ENCODE assay signal across 8 cellular contexts in the genomic region with DNA sequence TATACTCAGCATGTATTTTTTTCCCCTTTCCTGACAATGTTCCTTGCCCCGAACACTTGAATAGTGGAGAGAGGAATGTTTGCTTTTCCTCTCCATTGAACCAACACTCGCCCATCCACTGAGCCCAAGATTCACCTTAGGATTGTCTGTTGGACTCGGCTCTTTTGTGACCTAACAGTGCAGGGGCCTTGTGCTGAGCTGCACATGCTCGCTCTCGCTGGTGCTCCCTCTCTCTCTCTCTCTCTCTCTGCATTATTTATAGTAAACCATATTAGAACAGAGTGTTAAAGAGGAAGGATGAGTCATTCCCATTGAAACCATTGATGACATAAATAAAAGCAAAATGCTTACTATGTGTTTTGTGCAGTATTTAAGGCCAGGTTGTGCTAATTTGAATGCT. TPM values are rescaled to one million over a fixed set of nuclear protein-coding genes. Genes with fewer than 3 reads are reported as not detected.
DNase-seq lines count a peak whose midpoint lies in the region; ATAC-seq and TF ChIP-seq lines count a peak whose summit lies in the region.

No MANE protein-coding gene starts in this region.

- H3K27ac ChIP-seq in foreskin keratinocyte = no peak overlapping the region
- peak overlapping the region; percentile 96 for H3K27ac ChIP-seq in skeletal muscle tissue (ENCODE audit: low read depth, low read length)

- H3K4me3 ChIP-seq in LNCaP clone FGC (ENCODE audit: low read depth, low read length) = no peak overlapping the region
- peak overlapping the region in 1 of 3 donors; percentile 38 for H3K4me3 ChIP-seq in skeletal muscle tissue (ENCODE audit: low read length in 3 of 3)

- peaks cover 49% of the 10 kb centered on the region for H3K27me3 Mint-ChIP-seq in T-helper 2 cell treated with Interferon-gamma antibody and Interleukin-4, amounts not matched to agents 5 μg/mL and 100 μg/mL, for 36 hours (ENCODE audit: low read depth)

- H3K4me1 ChIP-seq in foreskin keratinocyte = no peaks in the 10 kb centered on the region
- H3K4me1 ChIP-seq in skeletal muscle tissue (ENCODE audit: control insufficient read depth in 3 of 3, insufficient read depth in 3 of 3, low read length in 3 of 3) = peaks cover 90 to 97% (median 94%) of the 10 kb centered on the region in 3 donors

- H3K9me3 ChIP-seq in skeletal muscle tissue (ENCODE audit: control insufficient read depth in 3 of 3, low read length in 3 of 3) = no peaks in the 10 kb centered on the region

- TF ChIP-seq CTCF in LNCaP clone FGC (IDR thresholded peaks at IDR 0.05; ENCODE audit: control insufficient read depth, extremely low read depth, insufficient read depth) = no peak
- no peak for TF ChIP-seq CTCF in foreskin keratinocyte (conservative IDR thresholded peaks at IDR 0.05)

- peak overlapping the region; percentile 56 for H3K27ac Mint-ChIP-seq in T-helper 2 cell treated with Interferon-gamma antibody and Interleukin-4, amounts not matched to agents 5 μg/mL and 100 μg/mL, for 36 hours

- H3K4me1 Mint-ChIP-seq in T-helper 2 cell treated with Interferon-gamma antibody and Interleukin-4, amounts not matched to agents 5 μg/mL and 100 μg/mL, for 36 hours (ENCODE audit: low read depth) = peaks cover 68% of the 10 kb centered on the region

- DNase-seq in LNCaP clone FGC (ENCODE audit: low read depth) (peak; percentile 81), foreskin keratinocyte (peak in 1 of 2 donors; percentile 13), HuH-7.5 (ENCODE audit: low spot score) (no peak), NCI-H2107 (lab: John Stamatoyannopoulos, UW) (no peak)
- DNase-seq in T-helper 2 cell treated with Interferon-gamma antibody and Interleukin-4, amounts not matched to agents 5 μg/mL and 100 μg/mL, for 36 hours (ENCODE audit: low spot score) = no peak

- peaks cover 20% of the 10 kb centered on the region for H3K27me3 ChIP-seq in foreskin keratinocyte
- H3K27me3 ChIP-seq in skeletal muscle tissue (ENCODE audit: control insufficient read depth in 3 of 3, insufficient read depth in 3 of 3, low read length in 3 of 3) = no peaks in the 10 kb centered on the region

- H3K36me3 Mint-ChIP-seq in T-helper 2 cell treated with Interferon-gamma antibody and Interleukin-4, amounts not matched to agents 5 μg/mL and 100 μg/mL, for 36 hours (ENCODE audit: low read depth) = peaks cover 10% of the 10 kb centered on the region

- ATAC-seq in foreskin keratinocyte (peak; percentile 33), HG02970 (IDR thresholded peaks at IDR 0.05; ENCODE audit: low FRiP score, unreplicated experiment) (no peak), GM18519 (IDR thresholded peaks at IDR 0.05; ENCODE audit: low FRiP score, unreplicated experiment) (no peak)

- H3K9me3 Mint-ChIP-seq in T-helper 2 cell treated with Interferon-gamma antibody and Interleukin-4, amounts not matched to agents 5 μg/mL and 100 μg/mL, for 36 hours = no peaks in the 10 kb centered on the region

- peaks cover 0 to 9% (median 2%) of the 10 kb centered on the region in 3 donors for H3K36me3 ChIP-seq in skeletal muscle tissue (ENCODE audit: control insufficient read depth in 3 of 3, insufficient read depth in 3 of 3, low read length in 3 of 3)

- peak overlapping the region in 2 of 3 donors; percentile 77 to 78 for H3K9ac ChIP-seq in skeletal muscle tissue (ENCODE audit: low read depth in 1 of 3, low read length in 3 of 3)

- H3K4me3 Mint-ChIP-seq in T-helper 2 cell treated with Interferon-gamma antibody and Interleukin-4, amounts not matched to agents 5 μg/mL and 100 μg/mL, for 36 hours = peak overlapping the region; percentile 61

RNA-seq across cellular contexts. Expression of gene ZBTB16, which starts 20.7 kb away (rescaled TPM):
- total RNA-seq in foreskin keratinocyte (not detected in 2 replicates), skeletal muscle tissue (6.8 TPM)
- not detected in 2 replicates for polyA plus RNA-seq in foreskin keratinocyte
